8 cellular contexts compared by ENCODE assay signal in the genomic region with DNA sequence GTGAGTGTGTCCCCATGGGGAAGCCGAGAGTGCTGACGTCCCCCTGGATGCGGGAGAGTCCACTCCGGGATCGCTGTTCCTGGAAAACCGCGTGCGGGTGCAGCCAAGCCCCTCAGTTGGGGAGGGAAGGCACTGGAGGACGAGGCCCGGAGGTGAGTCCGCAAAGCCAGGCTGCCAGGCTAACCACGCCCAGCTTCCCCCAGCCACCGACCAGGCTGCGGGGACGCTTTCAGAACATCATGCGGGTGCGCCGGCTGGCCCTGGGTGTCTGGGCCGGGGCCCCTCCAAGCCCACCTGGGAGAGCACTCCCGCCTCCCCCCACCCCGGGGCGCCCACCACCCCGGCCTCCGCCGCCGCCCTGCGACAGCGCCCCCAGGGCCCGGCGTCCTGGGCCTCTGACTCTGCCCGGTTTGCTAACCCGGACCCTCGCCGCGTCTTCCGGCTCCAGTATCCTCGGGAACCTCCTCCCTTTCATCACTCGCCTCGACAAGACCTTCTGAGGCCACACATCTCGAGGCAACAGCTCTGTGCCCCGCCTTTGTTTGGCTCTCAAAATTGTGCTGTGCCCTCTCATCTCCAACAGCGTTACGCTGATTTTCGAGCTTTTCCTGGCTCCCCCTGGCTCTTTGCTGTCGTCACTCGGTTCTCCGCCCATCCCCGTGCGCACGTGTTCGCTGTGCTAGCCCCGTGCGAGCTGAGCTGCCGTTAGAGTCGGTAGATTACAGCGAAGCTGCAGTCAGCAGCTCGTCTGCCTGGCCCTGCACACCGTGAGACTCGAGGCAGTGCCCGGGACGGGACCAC. TPM values are rescaled to one million over a fixed set of nuclear protein-coding genes. Genes with fewer than 3 reads are reported as not detected.
DNase-seq lines count a peak whose midpoint lies in the region; ATAC-seq and TF ChIP-seq lines count a peak whose summit lies in the region.

No MANE protein-coding gene starts in this region.

- no peak overlapping the region for H3K9ac ChIP-seq in iPS-15b (ENCODE audit: low read depth, low read length)

- peaks cover 4% of the 10 kb centered on the region in 2 donors for H3K4me1 ChIP-seq in ascending aorta
- H3K4me1 ChIP-seq in iPS-15b (ENCODE audit: control insufficient read depth, insufficient read depth, low read length), result no peaks in the 10 kb centered on the region

- H3K27ac ChIP-seq in AG04450 (ENCODE audit: low read depth, low read length) (no peak overlapping the region), ascending aorta (no peak overlapping the region)

- H3K27me3 ChIP-seq in AG04450 (ENCODE audit: control insufficient read depth, insufficient read depth, low read length), result peaks cover 46% of the 10 kb centered on the region
- H3K27me3 ChIP-seq in ascending aorta, result no peaks in the 10 kb centered on the region
- H3K27me3 ChIP-seq in iPS-15b (ENCODE audit: control insufficient read depth, insufficient read depth, low read length), result peaks cover 27% of the 10 kb centered on the region

- H3K36me3 ChIP-seq in ascending aorta (no peaks in the 10 kb centered on the region), iPS-15b (ENCODE audit: control insufficient read depth, insufficient read depth, low read length) (no peaks in the 10 kb centered on the region)

- TF ChIP-seq CTCF in AG04450 (IDR thresholded peaks at IDR 0.05; ENCODE audit: low read depth, low read length) (no peak), ascending aorta (IDR thresholded peaks at IDR 0.05) (no peak)

- H3K9me3 ChIP-seq in AG04450 (ENCODE audit: control insufficient read depth, insufficient read depth, low read length), result peaks cover 4% of the 10 kb centered on the region; the same call in 1 of the 2 replicates
- H3K9me3 ChIP-seq in ascending aorta, result no peaks in the 10 kb centered on the region
- no peaks in the 10 kb centered on the region for H3K9me3 ChIP-seq in iPS-15b (ENCODE audit: control insufficient read depth, insufficient read depth, low read length)

- CTCF ChIA-PET in AG04450 (lab: Charles Lee), result no interaction called here

- peak overlapping the region; percentile 45 for H3K4me3 ChIP-seq in AG04450 (ENCODE audit: low read depth, low read length)
- peak overlapping the region; percentile 48 to 62 for H3K4me3 ChIP-seq in ascending aorta
- peak overlapping the region; percentile 22 for H3K4me3 ChIP-seq in iPS-15b (ENCODE audit: low read depth, low read length)

- POLR2A ChIA-PET in AG04450 (lab: Yijun Ruan, JAX), result no interaction called here

- intact Hi-C loops in ascending aorta (cut with DNase I), result no loop called here

- DNase-seq in AG04450 (ENCODE audit: low read depth, low spot score), result no peak
- peak; percentile 56 for DNase-seq in T follicular helper cell (ENCODE audit: low read depth)
- peak in 1 of 2 donors; percentile 73 for DNase-seq in ascending aorta (ENCODE audit: low spot score in 2 of 2)
- peak; percentile 74 for DNase-seq in stimulated activated CD4-positive, alpha-beta T cell treated with anti-CD3 and anti-CD28 coated beads, Interleukin-15, amount 100 ng/mL, for 24 hours
- no peak for DNase-seq in NCI-H2171 treated with DMSO at 0.1 percent for 48 hours (lab: John Stamatoyannopoulos, UW)
- DNase-seq in NAMALWA (ENCODE audit: low spot score), result no peak

- no peak for ATAC-seq in GM18909 (IDR thresholded peaks at IDR 0.05; ENCODE audit: poor library complexity, unreplicated experiment)

RNA-seq across cellular contexts. Expression of gene ENTPD6, which starts 47.1 kb away (rescaled TPM):
- 39.9 and 51.4 TPM in 2 replicates for polyA plus RNA-seq in AG04450 (2011; rRNA removed)
- 34.2 and 39.9 TPM in 2 replicates for polyA minus RNA-seq in AG04450 (2011; rRNA and poly(A)+ RNA removed)
- total RNA-seq in ascending aorta, result 66.5 TPM

Comparison
In these comparisons a context has a peak if more than half of its experiments do, and no peak if none do; other contexts are left out.
1. DNase-seq: peak in T follicular helper cell (single experiment) and stimulated activated CD4-positive, alpha-beta T cell treated with anti-CD3 and anti-CD28 coated beads, Interleukin-15, amount 100 ng/mL, for 24 hours (single experiment); none in AG04450 (single experiment), NCI-H2171 treated with DMSO at 0.1 percent for 48 hours (single experiment) and NAMALWA (single experiment).
2. Peak in every context shown above with its lines, with median percentiles within 50 percentile points of each other: H3K4me3 ChIP-seq.